ENCODE assay signal across 21 cellular contexts in the genomic region with DNA sequence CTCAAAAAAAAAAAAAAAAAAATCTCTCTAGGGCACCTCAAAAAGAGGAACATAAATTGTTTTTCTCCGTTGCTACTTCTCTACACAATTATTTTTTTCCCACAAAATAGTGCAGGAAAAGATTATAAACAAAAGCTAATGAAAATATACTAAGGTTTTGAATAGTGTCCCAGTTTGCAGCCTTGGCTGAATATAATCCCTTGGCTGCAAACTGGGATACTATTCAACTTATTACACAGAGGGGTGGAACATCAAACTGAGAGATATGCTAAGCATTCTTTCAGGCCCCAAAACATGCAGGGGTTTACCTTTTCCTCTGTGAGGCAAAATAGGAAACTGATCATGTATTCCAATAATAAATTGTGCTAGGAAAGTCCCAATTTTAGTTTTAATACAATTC.
"Had no signal": no experiment of that assay in that cellular context is flagged by ENCODE, and none has a peak within 500 bp of the region (broad histone marks: within the 10 kb centered on the region; RNA-seq: fewer than 3 reads in every experiment).

No MANE protein-coding gene starts in this region.

- H3K4me3 Mint-ChIP-seq: activated CD4-positive, alpha-beta memory T cell treated with anti-CD3 and anti-CD28 coated beads, Interleukin-2, amount 10 ng/mL, durations not matched to agents 7 days and 5 days; activated naive CD4-positive, alpha-beta T cell treated with anti-CD3 and anti-CD28 coated beads, Interleukin-2, amount 10 ng/mL, durations not matched to agents 7 days and 5 days; activated T-cell treated with anti-CD3 and anti-CD28 coated beads, Interleukin-2, amount 50 U/mL, for 72 hours; stimulated activated naive B cell treated with anti-CD40 and anti-IgM and Interleukin-4, amounts not matched to agents 10 μg/mL and 1 μg/mL and 100 μg/mL, for 72 hours; T-helper 17 cell; type B pancreatic cell had no signal

- H3K36me3 Mint-ChIP-seq: activated naive CD4-positive, alpha-beta T cell treated with anti-CD3 and anti-CD28 coated beads, Interleukin-2, amount 10 ng/mL, durations not matched to agents 7 days and 5 days; stimulated activated naive B cell treated with anti-CD40 and anti-IgM and Interleukin-4, amounts not matched to agents 10 μg/mL and 1 μg/mL and 100 μg/mL, for 72 hours; type B pancreatic cell had no signal

- H3K27ac ChIP-seq: cardiac muscle cell, epithelial cell of prostate, lower lobe of right lung, sigmoid colon had no signal

- H3K27me3 ChIP-seq: cardiac muscle cell, gastroesophageal sphincter, sigmoid colon had no signal

- H3K9me3 ChIP-seq: gastroesophageal sphincter, lower lobe of right lung, mucosa of descending colon, sigmoid colon had no signal

- H3K27ac Mint-ChIP-seq: activated CD4-positive, alpha-beta memory T cell treated with anti-CD3 and anti-CD28 coated beads, Interleukin-2, amount 10 ng/mL, durations not matched to agents 7 days and 5 days; activated naive CD4-positive, alpha-beta T cell treated with anti-CD3 and anti-CD28 coated beads, Interleukin-2, amount 10 ng/mL, durations not matched to agents 7 days and 5 days; activated T-cell treated with anti-CD3 and anti-CD28 coated beads, Interleukin-2, amount 50 U/mL, for 72 hours; stimulated activated naive B cell treated with anti-CD40 and anti-IgM and Interleukin-4, amounts not matched to agents 10 μg/mL and 1 μg/mL and 100 μg/mL, for 72 hours; T-helper 17 cell; type B pancreatic cell had no signal

- H3K27me3 Mint-ChIP-seq: activated naive CD4-positive, alpha-beta T cell treated with anti-CD3 and anti-CD28 coated beads, Interleukin-2, amount 10 ng/mL, durations not matched to agents 7 days and 5 days; type B pancreatic cell had no signal

- H3K9me3 Mint-ChIP-seq: activated CD4-positive, alpha-beta memory T cell treated with anti-CD3 and anti-CD28 coated beads, Interleukin-2, amount 10 ng/mL, durations not matched to agents 7 days and 5 days; activated naive CD4-positive, alpha-beta T cell treated with anti-CD3 and anti-CD28 coated beads, Interleukin-2, amount 10 ng/mL, durations not matched to agents 7 days and 5 days; activated T-cell treated with anti-CD3 and anti-CD28 coated beads, Interleukin-2, amount 50 U/mL, for 72 hours; stimulated activated naive B cell treated with anti-CD40 and anti-IgM and Interleukin-4, amounts not matched to agents 10 μg/mL and 1 μg/mL and 100 μg/mL, for 72 hours; type B pancreatic cell had no signal

- H3K36me3 ChIP-seq: cardiac muscle cell, gastroesophageal sphincter, lower lobe of right lung, sigmoid colon had no signal

- ATAC-seq: activated T-cell treated with anti-CD3 and anti-CD28 coated beads, Interleukin-2, amount 50 U/mL, for 72 hours; left colon; lower lobe of right lung; mucosa of descending colon; stimulated activated naive B cell treated with anti-CD40 and anti-IgM and Interleukin-4, amounts not matched to agents 10 μg/mL and 1 μg/mL and 100 μg/mL, for 72 hours; T-helper 17 cell had no signal

- H3K4me1 ChIP-seq: lower lobe of right lung, sigmoid colon had no signal

- H3K4me3 ChIP-seq: cardiac muscle cell, gastroesophageal sphincter, lower lobe of right lung, mucosa of descending colon, sigmoid colon, smooth muscle cell had no signal

- DNase-seq: activated CD4-positive, alpha-beta memory T cell treated with anti-CD3 and anti-CD28 coated beads, Interleukin-2, amount 10 ng/mL, durations not matched to agents 7 days and 5 days; activated CD4-positive, alpha-beta T cell treated with anti-CD3 and anti-CD28 coated beads for 48 hours; activated effector memory CD4-positive, alpha-beta T cell treated with anti-CD3 and anti-CD28 coated beads, Interleukin-2, amount 50 U/mL, for 16 hours; activated naive CD4-positive, alpha-beta T cell treated with anti-CD3 and anti-CD28 coated beads, Interleukin-2, amount 10 ng/mL, durations not matched to agents 7 days and 5 days; activated T-cell treated with anti-CD3 and anti-CD28 coated beads, Interleukin-2, amount 50 U/mL, for 72 hours; head of caudate nucleus; left colon; lower lobe of right lung; mesendoderm; mucosa of descending colon; nucleus accumbens; stimulated activated CD4-positive, alpha-beta T cell treated with anti-CD3 and anti-CD28 coated beads, Interleukin-15, amount 100 ng/mL, for 24 hours; stimulated activated naive B cell treated with anti-CD40 and anti-IgM and Interleukin-4, amounts not matched to agents 10 μg/mL and 1 μg/mL and 100 μg/mL, for 72 hours; SW 1271; T-helper 17 cell had no signal

- H3K4me1 Mint-ChIP-seq: activated CD4-positive, alpha-beta memory T cell treated with anti-CD3 and anti-CD28 coated beads, Interleukin-2, amount 10 ng/mL, durations not matched to agents 7 days and 5 days; activated naive CD4-positive, alpha-beta T cell treated with anti-CD3 and anti-CD28 coated beads, Interleukin-2, amount 10 ng/mL, durations not matched to agents 7 days and 5 days; stimulated activated naive B cell treated with anti-CD40 and anti-IgM and Interleukin-4, amounts not matched to agents 10 μg/mL and 1 μg/mL and 100 μg/mL, for 72 hours; T-helper 17 cell had no signal
